Comparison of ENCODE assay signal across 10 cellular contexts in genomic region chr1:12528021-12528852, GRCh38.
DNase-seq lines count a peak whose midpoint lies in the region; ATAC-seq and TF ChIP-seq lines count a peak whose summit lies in the region.
"Had no signal": no experiment of that assay in that cellular context is flagged by ENCODE, and none has a peak within 500 bp of the region (broad histone marks: within the 10 kb centered on the region; RNA-seq: fewer than 3 reads in every experiment).

No MANE protein-coding gene starts in this region.

- H3K4me3 ChIP-seq in lower leg skin (ENCODE audit: low read depth, poor library complexity, severe bottlenecking) (no peak overlapping the region), vagina (no peak overlapping the region)
- no peak overlapping the region for H3K4me3 ChIP-seq in CD8-positive, alpha-beta T cell (ENCODE audit: low read depth, low read length)
- H3K4me3 ChIP-seq: ascending aorta had no signal

- H3K36me3 Mint-ChIP-seq in activated CD4-positive, alpha-beta T cell treated with anti-CD3 and anti-CD28 coated beads, Interleukin-2, amount 10 ng/mL, durations not matched to agents 7 days and 5 days (ENCODE audit: low read depth) = peaks cover 3% of the 10 kb centered on the region
- peaks cover 2% of the 10 kb centered on the region for H3K36me3 Mint-ChIP-seq in CD8-positive, alpha-beta T cell

- H3K36me3 ChIP-seq in vagina = no peaks in the 10 kb centered on the region
- no peaks in the 10 kb centered on the region for H3K36me3 ChIP-seq in CD8-positive, alpha-beta T cell (ENCODE audit: insufficient read depth, low read length)
- H3K36me3 ChIP-seq: ascending aorta, WERI-Rb-1 had no signal

- in situ Hi-C loops in T47D (cut with HindIII; ENCODE audit: low pct_unique_long_range_greater_than_20kb, low sequenced_read_pairs) = no loop called here

- WGBS in lower leg skin, 2 donors = 80 to 84% methylated on average over 24 of the region's 24 CpGs

- H3K4me1 ChIP-seq in vagina = peaks cover 30% of the 10 kb centered on the region
- no peaks in the 10 kb centered on the region for H3K4me1 ChIP-seq in CD8-positive, alpha-beta T cell (ENCODE audit: insufficient read depth, low read length)

- no peak for TF ChIP-seq POLR2A in lower leg skin (IDR thresholded peaks at IDR 0.05)
- no peak for TF ChIP-seq POLR2A in vagina (IDR thresholded peaks at IDR 0.05)

- peaks cover 5% of the 10 kb centered on the region for H3K9me3 Mint-ChIP-seq in activated CD4-positive, alpha-beta T cell treated with anti-CD3 and anti-CD28 coated beads, Interleukin-2, amount 10 ng/mL, durations not matched to agents 7 days and 5 days
- H3K9me3 Mint-ChIP-seq in CD8-positive, alpha-beta T cell = no peaks in the 10 kb centered on the region

- no peak overlapping the region for H3K4me3 Mint-ChIP-seq in activated CD4-positive, alpha-beta T cell treated with anti-CD3 and anti-CD28 coated beads, Interleukin-2, amount 10 ng/mL, durations not matched to agents 7 days and 5 days
- H3K4me3 Mint-ChIP-seq in CD8-positive, alpha-beta T cell = no peak overlapping the region

- peak overlapping the region; percentile 5 for H3K27ac Mint-ChIP-seq in activated CD4-positive, alpha-beta T cell treated with anti-CD3 and anti-CD28 coated beads, Interleukin-2, amount 10 ng/mL, durations not matched to agents 7 days and 5 days
- H3K27ac Mint-ChIP-seq in CD8-positive, alpha-beta T cell = no peak overlapping the region

- peak overlapping the region; percentile 68 for H3K27ac ChIP-seq in vagina
- H3K27ac ChIP-seq in CD8-positive, alpha-beta T cell (ENCODE audit: low read depth, low read length) = no peak overlapping the region
- H3K27ac ChIP-seq: ascending aorta, WERI-Rb-1 had no signal

- peaks cover 14% of the 10 kb centered on the region for H3K4me1 Mint-ChIP-seq in activated CD4-positive, alpha-beta T cell treated with anti-CD3 and anti-CD28 coated beads, Interleukin-2, amount 10 ng/mL, durations not matched to agents 7 days and 5 days
- peaks cover 6% of the 10 kb centered on the region for H3K4me1 Mint-ChIP-seq in CD8-positive, alpha-beta T cell (ENCODE audit: low read depth)

- no peaks in the 10 kb centered on the region for H3K27me3 ChIP-seq in vagina
- no peaks in the 10 kb centered on the region for H3K27me3 ChIP-seq in CD8-positive, alpha-beta T cell (ENCODE audit: insufficient read depth, low read length)
- H3K27me3 ChIP-seq: ascending aorta had no signal

- intact Hi-C loops in lower leg skin (cut with DNase I; ENCODE audit: low total_unique reads) (no loop called here), vagina (cut with DNase I) (no loop called here)
- intact Hi-C loops in CD8-positive, alpha-beta T cell (cut with DNase I, micrococcal nuclease) = no loop called here

- H3K9me3 ChIP-seq in vagina = no peaks in the 10 kb centered on the region
- H3K9me3 ChIP-seq in CD8-positive, alpha-beta T cell (ENCODE audit: low read length) = no peaks in the 10 kb centered on the region
- H3K9me3 ChIP-seq: ascending aorta had no signal

- no peak for DNase-seq in activated CD4-positive, alpha-beta T cell treated with anti-CD3 and anti-CD28 coated beads, Interleukin-2, amount 10 ng/mL, durations not matched to agents 7 days and 5 days
- no peak for DNase-seq in activated CD4-positive, alpha-beta T cell treated with anti-CD3 and anti-CD28 coated beads for 48 hours
- DNase-seq in T47D (ENCODE audit: low read depth in 1 of 2, low spot score in 1 of 2) = peak; percentile 45 to 75
- DNase-seq in lower leg skin (ENCODE audit: low spot score in 2 of 2) = peak; percentile 67 to 96
- no peak for DNase-seq in vagina (ENCODE audit: extremely low spot score in 2 of 2)
- no peak for DNase-seq in NCI-H2107 (lab: John Stamatoyannopoulos, UW)
- DNase-seq in SKM-1 (lab: John Stamatoyannopoulos, UW; ENCODE audit: unreplicated experiment) = no peak
- DNase-seq in CD8-positive, alpha-beta T cell = no peak
- DNase-seq: WERI-Rb-1 had no signal

- no peak for ATAC-seq in CD8-positive, alpha-beta T cell

- no peaks in the 10 kb centered on the region for H3K27me3 Mint-ChIP-seq in activated CD4-positive, alpha-beta T cell treated with anti-CD3 and anti-CD28 coated beads, Interleukin-2, amount 10 ng/mL, durations not matched to agents 7 days and 5 days
- H3K27me3 Mint-ChIP-seq in CD8-positive, alpha-beta T cell (ENCODE audit: low read depth) = no peaks in the 10 kb centered on the region

- POLR2A ChIA-PET in activated CD4-positive, alpha-beta T cell treated with anti-CD3 and anti-CD28 coated beads, Interleukin-2, amount 10 ng/mL, durations not matched to agents 7 days and 5 days (lab: Charles Lee) = no interaction called here
- POLR2A ChIA-PET in CD8-positive, alpha-beta T cell (lab: Charles Lee) = no interaction called here

- CTCF ChIA-PET in activated CD4-positive, alpha-beta T cell treated with anti-CD3 and anti-CD28 coated beads, Interleukin-2, amount 10 ng/mL, durations not matched to agents 7 days and 5 days (lab: Charles Lee) = no interaction called here
- CTCF ChIA-PET in CD8-positive, alpha-beta T cell (lab: Charles Lee) = interaction anchor here (1.0 kb wide), 1 partner anchor 10 kb away, joined by 3 read pairs; no protein-coding TSS in a partner anchor

- TF ChIP-seq CTCF in lower leg skin (IDR thresholded peaks at IDR 0.05) (no peak), vagina (IDR thresholded peaks at IDR 0.05) (no peak)
- no peak for TF ChIP-seq CTCF in CD8-positive, alpha-beta T cell (IDR thresholded peaks at IDR 0.05)

Comparison
In these comparisons a context has a peak if more than half of its experiments do, and no peak if none do; other contexts are left out.
1. DNase-seq: peak in T47D (2 of 2) and lower leg skin (2 of 2); none in activated CD4-positive, alpha-beta T cell treated with anti-CD3 and anti-CD28 coated beads, Interleukin-2, amount 10 ng/mL, durations not matched to agents 7 days and 5 days (single experiment), activated CD4-positive, alpha-beta T cell treated with anti-CD3 and anti-CD28 coated beads for 48 hours (single experiment), vagina (0 of 2), NCI-H2107 (single experiment), SKM-1 (single experiment) and CD8-positive, alpha-beta T cell (0 of 7).